26 cellular contexts compared by ENCODE assay signal in genomic region chr9:4079906-4080305, GRCh38.
"Had no signal": no experiment of that assay in that cellular context is flagged by ENCODE, and none has a peak within 500 bp of the region (broad histone marks: within the 10 kb centered on the region; RNA-seq: fewer than 3 reads in every experiment).

No MANE protein-coding gene starts in this region.

- ATAC-seq: esophagus mucosa; gastrocnemius medialis; natural killer cell treated with Interleukin-12 subunit alpha and Interleukin-12 subunit beta and Interleukin-15 and Interleukin-18, amount 100 ng/mL, for 72 hours; right cardiac atrium; stimulated activated memory B cell treated with anti-CD40 and anti-IgM and Interleukin-4, amounts not matched to agents 10 μg/mL and 1 μg/mL and 100 μg/mL, for 72 hours; stimulated activated naive CD8-positive, alpha-beta T cell treated with anti-CD3 and anti-CD28 coated beads, Interleukin-15, Interleukin-2, amounts not matched to agents 100 U/mL and 50 U/mL, for 24 hours had no signal

- H3K4me1 Mint-ChIP-seq: memory B cell; naive B cell; stimulated activated memory B cell treated with anti-CD40 and anti-IgM and Interleukin-4, amounts not matched to agents 10 μg/mL and 1 μg/mL and 100 μg/mL, for 72 hours had no signal

- DNase-seq: effector CD8-positive, alpha-beta T cell; endodermal cell; foreskin fibroblast; gastrocnemius medialis; head of caudate nucleus; naive B cell; right cardiac atrium; sigmoid colon; stimulated activated CD4-positive, alpha-beta T cell treated with anti-CD3 and anti-CD28 coated beads, Interleukin-2, amount 100 ng/mL, for 24 hours; stimulated activated CD4-positive, alpha-beta T cell treated with anti-CD3 and anti-CD28 coated beads, Interleukin-4, amount 100 ng/mL, for 24 hours; stimulated activated naive CD8-positive, alpha-beta T cell treated with anti-CD3 and anti-CD28 coated beads, Interleukin-15, Interleukin-2, amounts not matched to agents 100 U/mL and 50 U/mL, for 24 hours; substantia nigra; testis; tibial artery had no signal

- H3K4me3 ChIP-seq: gastrocnemius medialis, lung, sigmoid colon, testis, tibial artery had no signal

- H3K79me2 ChIP-seq: parathyroid adenoma had no signal

- H3K36me3 Mint-ChIP-seq: memory B cell; naive B cell; natural killer cell treated with Interleukin-12 subunit alpha and Interleukin-12 subunit beta and Interleukin-15 and Interleukin-18, amount 100 ng/mL, for 72 hours; stimulated activated memory B cell treated with anti-CD40 and anti-IgM and Interleukin-4, amounts not matched to agents 10 μg/mL and 1 μg/mL and 100 μg/mL, for 72 hours; type B pancreatic cell had no signal

- H3K27ac ChIP-seq: epithelial cell of prostate, gastrocnemius medialis, parathyroid adenoma, sigmoid colon, testis, tibial artery had no signal

- H3K9me3 Mint-ChIP-seq: dendritic cell treated with granulocyte-macrophage colony-stimulating factor and Interleukin-4, amounts not matched to agents 40 ng/mL and 50 ng/mL, for 4 days; endodermal cell; natural killer cell treated with Interleukin-12 subunit alpha and Interleukin-12 subunit beta and Interleukin-15 and Interleukin-18, amount 100 ng/mL, for 72 hours; type B pancreatic cell had no signal

- H3K27me3 Mint-ChIP-seq: progenitor cell of endocrine pancreas, type B pancreatic cell had no signal

- H3K9ac ChIP-seq: parathyroid adenoma had no signal

- FAIRE-seq: keratinocyte had no signal

- H3K27ac Mint-ChIP-seq: dendritic cell treated with granulocyte-macrophage colony-stimulating factor and Interleukin-4, amounts not matched to agents 40 ng/mL and 50 ng/mL, for 4 days; endodermal cell; memory B cell; natural killer cell treated with Interleukin-12 subunit alpha and Interleukin-12 subunit beta and Interleukin-15 and Interleukin-18, amount 100 ng/mL, for 72 hours; stimulated activated memory B cell treated with anti-CD40 and anti-IgM and Interleukin-4, amounts not matched to agents 10 μg/mL and 1 μg/mL and 100 μg/mL, for 72 hours; type B pancreatic cell had no signal

- H3K36me3 ChIP-seq: gastrocnemius medialis, sigmoid colon, tibial artery had no signal

- H2AFZ ChIP-seq: parathyroid adenoma had no signal

- H3K4me1 ChIP-seq: gastrocnemius medialis, parathyroid adenoma had no signal

- H3K27me3 ChIP-seq: gastrocnemius medialis, sigmoid colon, testis, tibial artery had no signal

- H3K4me3 Mint-ChIP-seq: dendritic cell treated with granulocyte-macrophage colony-stimulating factor and Interleukin-4, amounts not matched to agents 40 ng/mL and 50 ng/mL, for 4 days; endodermal cell; memory B cell; naive B cell; natural killer cell treated with Interleukin-12 subunit alpha and Interleukin-12 subunit beta and Interleukin-15 and Interleukin-18, amount 100 ng/mL, for 72 hours; neural crest cell; stimulated activated memory B cell treated with anti-CD40 and anti-IgM and Interleukin-4, amounts not matched to agents 10 μg/mL and 1 μg/mL and 100 μg/mL, for 72 hours; type B pancreatic cell had no signal

- H3K9me3 ChIP-seq: gastrocnemius medialis, sigmoid colon, testis, tibial artery had no signal
